8 cellular contexts compared by ENCODE assay signal in the genomic region with DNA sequence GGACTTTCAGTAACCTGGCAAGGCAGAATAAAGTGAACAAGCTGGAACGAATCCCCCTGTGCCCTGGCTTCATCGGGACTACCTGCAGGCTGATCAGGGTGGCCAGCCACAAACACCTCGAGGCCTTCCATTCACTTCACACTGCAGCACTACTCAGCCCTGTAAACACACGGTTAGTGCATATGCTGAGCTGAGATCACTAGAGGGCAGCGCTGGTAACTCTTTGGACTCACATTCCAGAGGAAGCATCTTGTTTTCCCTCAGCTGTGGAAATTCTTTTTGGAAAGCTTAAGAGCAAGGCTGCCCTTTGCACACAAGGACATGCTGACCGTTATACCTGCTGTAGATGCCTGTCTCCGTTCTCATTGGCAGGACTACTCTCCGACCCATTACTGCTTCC. TPM values are rescaled to one million over a fixed set of nuclear protein-coding genes. Genes with fewer than 3 reads are reported as not detected.
DNase-seq lines count a peak whose midpoint lies in the region; ATAC-seq and TF ChIP-seq lines count a peak whose summit lies in the region.

No MANE protein-coding gene starts in this region.

- H3K4me1 ChIP-seq in cardiac muscle cell (ENCODE audit: low read depth) (no peaks in the 10 kb centered on the region), upper lobe of left lung (no peaks in the 10 kb centered on the region), tibial artery (peaks cover 0 to 3% (median 0%) of the 10 kb centered on the region in 4 donors)

- no peak for TF ChIP-seq EP300 in upper lobe of left lung (IDR thresholded peaks at IDR 0.05)

- H3K36me3 ChIP-seq in SU-DHL-6 (ENCODE audit: low read length) (peaks cover 3% of the 10 kb centered on the region; the same call in 1 of the 2 replicates), cardiac muscle cell (peaks cover 55% of the 10 kb centered on the region), upper lobe of left lung (peaks cover 44 to 100% (median 78%) of the 10 kb centered on the region in 4 donors), tibial artery (peaks cover 78 to 100% (median 97%) of the 10 kb centered on the region in 3 donors)

- no peaks in the 10 kb centered on the region for H4K20me1 ChIP-seq in SU-DHL-6 (ENCODE audit: low read depth, low read length)

- H3K27me3 ChIP-seq in SU-DHL-6 (ENCODE audit: low read length) (no peaks in the 10 kb centered on the region), cardiac muscle cell (no peaks in the 10 kb centered on the region), upper lobe of left lung (no peaks in the 10 kb centered on the region), tibial artery (no peaks in the 10 kb centered on the region)

- H3K4me2 ChIP-seq in SU-DHL-6 (ENCODE audit: low read depth, low read length, poor library complexity, severe bottlenecking): no peak overlapping the region

- no peak overlapping the region for H2AFZ ChIP-seq in SU-DHL-6 (ENCODE audit: low read depth, low read length, severe bottlenecking)

- no peaks in the 10 kb centered on the region for H3K79me2 ChIP-seq in SU-DHL-6 (ENCODE audit: insufficient read depth, low read length)

- no peak for TF ChIP-seq POLR2A in upper lobe of left lung (IDR thresholded peaks at IDR 0.05)

- ATAC-seq in upper lobe of left lung (ENCODE audit: low FRiP score in 2 of 2) (peak; percentile 52 to 73), GM21423 (IDR thresholded peaks at IDR 0.05; ENCODE audit: unreplicated experiment) (no peak)

- H3K9ac ChIP-seq in SU-DHL-6 (ENCODE audit: low read length): no peak overlapping the region

- 57 to 59% methylated on average over 5 to 8 of the region's 8 CpGs for WGBS in upper lobe of left lung, 2 donors

- H3K9me2 ChIP-seq in SU-DHL-6 (replicated peaks; ENCODE audit: insufficient read depth, low read length): no peaks in the 10 kb centered on the region

- no peaks in the 10 kb centered on the region for H3F3A ChIP-seq in SU-DHL-6 (ENCODE audit: insufficient read depth)

- H3K9me3 ChIP-seq in SU-DHL-6 (ENCODE audit: insufficient read depth, low read length): no peaks in the 10 kb centered on the region
- no peaks in the 10 kb centered on the region for H3K9me3 ChIP-seq in cardiac muscle cell (ENCODE audit: low read depth)
- H3K9me3 ChIP-seq in upper lobe of left lung: no peaks in the 10 kb centered on the region
- no peaks in the 10 kb centered on the region for H3K9me3 ChIP-seq in tibial artery

- TF ChIP-seq CTCF in LNCAP (IDR thresholded peaks at IDR 0.05): peak; percentile 73
- peak; percentile 47 for TF ChIP-seq CTCF in SU-DHL-6 (IDR thresholded peaks at IDR 0.05; ENCODE audit: insufficient read depth, low read length, poor library complexity, severe bottlenecking)
- TF ChIP-seq CTCF in cardiac muscle cell (IDR thresholded peaks at IDR 0.05; ENCODE audit: low read depth, low read length): peak; percentile 69
- peak in 1 of 6 experiments; percentile 9 for TF ChIP-seq CTCF in upper lobe of left lung (IDR thresholded peaks at IDR 0.05)
- TF ChIP-seq CTCF in tibial artery (IDR thresholded peaks at IDR 0.05): no peak

- H3K27ac ChIP-seq in SU-DHL-6 (ENCODE audit: low read depth, low read length): no peak overlapping the region
- H3K27ac ChIP-seq in cardiac muscle cell: peak overlapping the region; percentile 31
- H3K27ac ChIP-seq in upper lobe of left lung: no peak overlapping the region
- H3K27ac ChIP-seq in tibial artery: no peak overlapping the region

- DNase-seq in GM03348 (ENCODE audit: low spot score) (peak; percentile 73), cardiac muscle cell (ENCODE audit: low read depth in 1 of 2, low spot score in 1 of 2) (peak; percentile 73 to 79), upper lobe of left lung (no peak), tibial artery (no peak)
- no peak for DNase-seq in activated CD4-positive, alpha-beta T cell treated with anti-CD3 and anti-CD28 coated beads, Interleukin-2, amount 50 U/mL, for 48 hours

- intact Hi-C loops in tibial artery (cut with DNase I; ENCODE audit: low total_unique reads): no loop called here

- H3K4me3 ChIP-seq in SU-DHL-6 (ENCODE audit: insufficient read depth, low read length, poor library complexity, severe bottlenecking) (no peak overlapping the region), cardiac muscle cell (no peak overlapping the region), upper lobe of left lung (no peak overlapping the region), tibial artery (no peak overlapping the region)

RNA-seq across cellular contexts. Expression of gene PCSK9, which starts 32.1 kb away (rescaled TPM):
- total RNA-seq in cardiac muscle cell (1.3 TPM in 2 replicates), upper lobe of left lung (10 to 100 TPM in 5 of 6 donors, 1 to 10 TPM in 1; 9.4 to 63.9 (median 31.5) TPM)
- 2.4 TPM in 1 of 2 replicates, not detected in the other for polyA plus RNA-seq in cardiac muscle cell

Comparison
In these comparisons a context has a peak if more than half of its experiments do, and no peak if none do; other contexts are left out.
1. DNase-seq: peak in GM03348 (single experiment) and cardiac muscle cell (2 of 2); none in upper lobe of left lung (0 of 2), activated CD4-positive, alpha-beta T cell treated with anti-CD3 and anti-CD28 coated beads, Interleukin-2, amount 50 U/mL, for 48 hours (0 of 2) and tibial artery (0 of 2).
2. CTCF ChIP-seq: peak in LNCAP (single experiment), SU-DHL-6 (single experiment) and cardiac muscle cell (single experiment); none in tibial artery (0 of 2).